ENCODE assay signal across 8 cellular contexts in the genomic region with DNA sequence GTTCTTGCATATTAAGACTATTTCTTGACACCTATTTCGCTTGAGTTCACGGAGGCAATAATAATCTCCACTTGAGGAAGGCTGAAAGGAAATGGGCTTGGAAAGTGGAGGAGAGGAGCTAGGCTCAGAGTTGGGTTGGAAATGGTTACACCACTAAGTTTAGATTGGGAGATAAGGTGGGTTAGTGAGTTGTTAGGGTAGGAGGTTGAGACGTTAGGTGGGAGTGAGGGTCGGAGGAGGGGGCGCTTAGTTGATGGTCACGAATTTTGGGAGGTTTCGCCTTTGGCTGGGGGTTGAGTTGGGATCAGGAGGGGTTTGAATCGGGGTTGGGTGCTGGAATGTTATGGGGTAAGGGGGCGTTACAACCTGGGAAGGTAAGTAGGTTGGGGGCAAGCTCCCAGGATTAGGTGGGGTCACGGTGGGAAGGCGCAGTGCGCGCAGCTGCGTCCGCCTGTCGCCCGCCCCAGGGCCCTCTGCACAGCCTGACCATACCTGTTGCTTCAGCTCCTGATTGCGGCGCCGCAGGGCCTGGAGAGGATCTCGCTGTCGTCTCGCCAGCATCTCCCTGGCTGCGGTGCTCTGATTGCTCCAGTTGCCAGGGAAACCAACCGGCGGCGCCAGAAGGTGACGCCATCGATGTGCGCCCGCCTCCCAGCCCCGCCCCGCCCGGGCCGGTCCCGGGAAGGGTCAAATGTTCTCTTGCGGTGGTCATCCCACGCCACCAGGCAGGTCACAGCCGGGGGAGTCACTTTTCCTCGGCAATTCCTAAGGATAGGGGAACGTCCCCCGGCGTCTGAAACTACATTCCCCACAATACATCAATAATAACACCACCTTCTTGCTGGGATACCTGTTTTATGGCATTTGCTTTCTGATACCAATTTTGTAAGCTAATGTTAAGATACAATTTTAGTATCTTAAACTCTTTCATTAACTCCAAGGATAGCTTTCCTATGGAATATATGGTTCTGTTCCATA. TPM values are rescaled to one million over a fixed set of nuclear protein-coding genes. Genes with fewer than 3 reads are reported as not detected.
DNase-seq lines count a peak whose midpoint lies in the region; ATAC-seq and TF ChIP-seq lines count a peak whose summit lies in the region.

A gene (minus strand): TSS at position 606 of the 978 bp plus-strand sequence. CDS start 45 bp downstream, at position 561.

- H3K36me3 ChIP-seq in right atrium auricular region (no peaks in the 10 kb centered on the region), uterus (no peaks in the 10 kb centered on the region)

- peak; percentile 80 for DNase-seq in NCI-H1436 (lab: John Stamatoyannopoulos, UW)
- DNase-seq in T-helper 17 cell = peak; percentile 68 to 78 (median 73)
- peak; percentile 86 for DNase-seq in right atrium auricular region (ENCODE audit: low spot score)
- peak; percentile 82 for DNase-seq in putamen (ENCODE audit: low spot score)
- peak; percentile 84 to 90 for DNase-seq in uterus

- TF ChIP-seq CTCF in right atrium auricular region (IDR thresholded peaks at IDR 0.05) (no peak), uterus (IDR thresholded peaks at IDR 0.05) (no peak)

- H3K9me3 ChIP-seq in T-helper 17 cell (ENCODE audit: control insufficient read depth, low read length, poor library complexity, severe bottlenecking) (no peaks in the 10 kb centered on the region), right atrium auricular region (no peaks in the 10 kb centered on the region), uterus (no peaks in the 10 kb centered on the region)

- H3K4me3 ChIP-seq in right atrium auricular region (peak within 1 kb of the TSS; percentile 53 to 78), uterus (peak within 1 kb of the TSS; percentile 61 to 78)

- peak within 1 kb of the TSS; percentile 96 for H3K4me3 Mint-ChIP-seq in T-helper 17 cell

- peak in 1 of 2 donors; percentile 35 for TF ChIP-seq POLR2A in uterus (IDR thresholded peaks at IDR 0.05)

- intact Hi-C loops in uterus (cut with DNase I; ENCODE audit: low total_unique reads) = no loop called here

- peak; percentile 92 for ATAC-seq in GM18502 (IDR thresholded peaks at IDR 0.05; ENCODE audit: poor library complexity, unreplicated experiment)
- ATAC-seq in HG02852 (IDR thresholded peaks at IDR 0.05; ENCODE audit: unreplicated experiment) = peak; percentile 98
- ATAC-seq in T-helper 17 cell = peak; percentile 96

- peak within 1 kb of the TSS; percentile 97 for H3K27ac Mint-ChIP-seq in T-helper 17 cell

- peaks cover 19% of the 10 kb centered on the region for H3K4me1 Mint-ChIP-seq in T-helper 17 cell

- peak within 1 kb of the TSS; percentile 5 for H3K27ac ChIP-seq in angular gyrus (ENCODE audit: low read depth, low read length)
- H3K27ac ChIP-seq in right atrium auricular region = peak within 1 kb of the TSS; percentile 61 to 78
- peak within 1 kb of the TSS; percentile 37 to 69 for H3K27ac ChIP-seq in uterus

- H3K27me3 ChIP-seq in right atrium auricular region = no peaks in the 10 kb centered on the region
- H3K27me3 ChIP-seq in uterus = no peaks in the 10 kb centered on the region

- H3K36me3 Mint-ChIP-seq in T-helper 17 cell (ENCODE audit: low read depth) = peaks cover 7% of the 10 kb centered on the region

- peaks cover 0 to 14% of the 10 kb centered on the region in 2 donors for H3K4me1 ChIP-seq in right atrium auricular region
- no peaks in the 10 kb centered on the region for H3K4me1 ChIP-seq in uterus

- H3K27me3 Mint-ChIP-seq in T-helper 17 cell = no peaks in the 10 kb centered on the region

RNA-seq across cellular contexts. Expression of the gene that starts here (rescaled TPM):
- total RNA-seq in T-helper 17 cell (1 to 10 TPM in 1 of 2 donors, under 1 TPM in 1; 0.16 to 1.4 TPM), right atrium auricular region (1 to 10 TPM; 3.1 to 4.0 TPM), uterus (10 to 100 TPM in 2 of 4 donors, 1 to 10 TPM in 2; 9.4 to 35.6 (median 17.2) TPM)

Comparison
In these comparisons a context has a peak if more than half of its experiments do, and no peak if none do; other contexts are left out.
1. Peak in every context shown above with its lines: DNase-seq, ATAC-seq, H3K4me3 ChIP-seq and H3K27ac ChIP-seq.
2. H3K27ac ChIP-seq: peak in every context shown above with its lines; median percentile 70 in right atrium auricular region; 53 in uterus; 5 in angular gyrus.